Comparison of ENCODE assay signal across 8 cellular contexts in the genomic region with DNA sequence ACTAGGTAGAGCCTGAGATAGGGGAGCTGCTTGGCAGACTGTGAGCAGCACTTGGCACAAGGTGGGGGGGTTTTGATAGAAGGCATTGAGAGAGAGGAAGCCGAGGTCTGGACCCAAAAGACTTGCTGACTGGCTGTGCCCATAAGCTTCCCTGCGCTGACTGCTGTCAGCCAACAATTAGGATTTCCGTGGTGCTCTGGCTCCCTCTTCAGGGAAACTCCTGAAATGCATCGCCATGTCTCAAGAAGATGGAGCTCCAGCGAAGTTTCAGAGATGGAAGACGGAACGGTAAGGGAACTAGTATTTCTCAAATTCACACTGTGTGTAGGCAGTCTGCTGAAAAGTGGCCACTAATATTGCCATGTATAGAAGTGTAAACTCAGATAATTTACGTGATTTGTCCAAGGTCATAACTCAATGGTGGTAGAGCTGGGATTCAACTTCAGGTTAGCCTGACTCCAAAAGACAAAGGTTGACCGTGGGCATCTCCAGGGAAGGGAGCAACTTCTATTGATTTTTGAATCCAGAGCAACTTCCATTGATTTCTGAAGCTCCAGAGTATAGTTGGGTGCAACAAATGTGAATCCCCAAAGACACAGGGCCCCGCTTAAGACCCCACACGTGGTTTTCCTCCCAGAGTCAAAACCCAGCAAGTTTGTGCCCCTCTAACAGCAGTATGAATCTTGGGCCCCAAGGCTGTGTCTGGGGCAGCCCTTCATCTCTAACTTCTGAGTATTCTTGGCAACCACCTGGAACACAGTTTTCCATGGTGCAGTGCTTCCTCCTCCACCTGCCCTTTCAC. TPM values are rescaled to one million over a fixed set of nuclear protein-coding genes. Genes with fewer than 3 reads are reported as not detected.
DNase-seq lines count a peak whose midpoint lies in the region; ATAC-seq and TF ChIP-seq lines count a peak whose summit lies in the region.

No MANE protein-coding gene starts in this region.

- DNase-seq in EH (ENCODE audit: low read depth) = peak; percentile 77
- peak; percentile 65 for DNase-seq in HT1080 (ENCODE audit: low read depth)
- peak; percentile 71 for DNase-seq in Panc1 (ENCODE audit: low read depth, low spot score)
- peak; percentile 69 for DNase-seq in activated T-cell treated with anti-CD3 and anti-CD28 coated beads for 48 hours (ENCODE audit: low read depth)
- DNase-seq in fibroblast of mammary gland (ENCODE audit: low read depth) = peak; percentile 76
- peak; percentile 84 for DNase-seq in stomach

- ATAC-seq in Panc1 (peak; percentile 85), GM21381 (IDR thresholded peaks at IDR 0.05; ENCODE audit: unreplicated experiment) (no peak)

- H3K4me3 ChIP-seq in Panc1 (ENCODE audit: low read depth in 2 of 2, low read length in 2 of 2) (no peak overlapping the region), fibroblast of mammary gland (ENCODE audit: control insufficient read depth, low read depth, low read length) (no peak overlapping the region), neutrophil (ENCODE audit: low read depth in 1 of 2, low read length in 1 of 2) (no peak overlapping the region), stomach (no peak overlapping the region)

- no peaks in the 10 kb centered on the region for H3K36me3 ChIP-seq in Panc1 (ENCODE audit: control insufficient read depth, insufficient read depth, low read length)
- H3K36me3 ChIP-seq in neutrophil = no peaks in the 10 kb centered on the region
- no peaks in the 10 kb centered on the region for H3K36me3 ChIP-seq in stomach

- TF ChIP-seq CTCF in Panc1 (IDR thresholded peaks at IDR 0.05) (peak; percentile 92), fibroblast of mammary gland (conservative IDR thresholded peaks at IDR 0.05; ENCODE audit: control insufficient read depth, insufficient read depth, low read depth, low read length) (peak; percentile 88), neutrophil (IDR thresholded peaks at IDR 0.05) (peak; percentile 68), stomach (IDR thresholded peaks at IDR 0.05) (peak in 5 of 7 experiments; percentile 82 to 92 (median 85))

- intact Hi-C loops in Panc1 (cut with micrococcal nuclease; ENCODE audit: unreplicated experiment) = loop anchor here (1.0 to 5.0 kb wide), 3 partner anchors 269 to 406 kb away; no protein-coding TSS in a partner anchor
- intact Hi-C loops in stomach (cut with DNase I; ENCODE audit: low total_unique reads) = loop anchor here (5.0 kb wide), 1 partner anchor 266 kb away; no protein-coding TSS in a partner anchor

- in situ Hi-C loops in Panc1 (cut with HindIII; ENCODE audit: low pct_unique_long_range_greater_than_20kb, low sequenced_read_pairs) = no loop called here

- CTCF ChIA-PET in Panc1 (lab: Charles Lee) = interaction anchor here (0.6 to 3.2 kb wide), 20 partner anchors 10 to 478 kb away, joined by 3 to 36 read pairs (median 4); no protein-coding TSS in a partner anchor

- H3K4me1 ChIP-seq in Panc1 (ENCODE audit: control insufficient read depth, insufficient read depth, low read length) (no peaks in the 10 kb centered on the region), neutrophil (ENCODE audit: control insufficient read depth in 1 of 2, insufficient read depth in 1 of 2, low read depth in 1 of 2, low read length in 1 of 2) (peaks cover 0 to 12% of the 10 kb centered on the region in 2 experiments), stomach (peaks cover 0 to 11% (median 9%) of the 10 kb centered on the region in 4 donors)

- H3K27me3 ChIP-seq in Panc1 (ENCODE audit: control insufficient read depth, insufficient read depth, low read length) (no peaks in the 10 kb centered on the region), neutrophil (peaks cover 11% of the 10 kb centered on the region), stomach (no peaks in the 10 kb centered on the region)

- H3K9me3 ChIP-seq in Panc1 (ENCODE audit: control insufficient read depth, insufficient read depth, low read depth, low read length) (no peaks in the 10 kb centered on the region), neutrophil (no peaks in the 10 kb centered on the region), stomach (no peaks in the 10 kb centered on the region)

- H3K27ac ChIP-seq in Panc1 (ENCODE audit: low read length) (no peak overlapping the region), neutrophil (no peak overlapping the region), stomach (no peak overlapping the region)

- POLR2A ChIA-PET in Panc1 (lab: Charles Lee) = interaction anchor here (0.7 kb wide), 1 partner anchor 50 kb away, joined by 3 read pairs; no protein-coding TSS in a partner anchor

- no peak for TF ChIP-seq POLR2A in stomach (IDR thresholded peaks at IDR 0.05)

- TF ChIP-seq EP300 in stomach (IDR thresholded peaks at IDR 0.05) = no peak

- WGBS in stomach, 5 donors = 27 to 33% (median 31%) methylated on average over 11 of the region's 11 CpGs

- no TSS peak for BruUV-seq in Panc1 (replicated peaks; lab: Mats Ljungman, UMichigan)

RNA-seq across cellular contexts. Expression of a gene that starts 44.5 kb away (rescaled TPM):
- not detected in 2 replicates for total RNA-seq in HT1080 (2014; rRNA removed; shearing (Covaris generic))
- not detected in 2 replicates for polyA plus RNA-seq in HT1080 (2015; cell fraction: cytosol; rRNA removed)
- polyA plus RNA-seq in HT1080 (2015; cell fraction: nucleus; rRNA removed) = not detected in 2 replicates
- total RNA-seq in Panc1 (2021; ENCODE audit: unreplicated experiment) (not detected), stomach (under 1 TPM in 1 of 5 donors, not detected in 4; 0.89 TPM)
- polyA plus RNA-seq in Panc1 (2012; ENCODE audit: insufficient read length) = not detected
- 100 to 1,000 TPM in 1 of 3 donors, 1 to 10 TPM in 1, not detected in 1; 3.1 to 209 TPM for polyA plus RNA-seq in stomach

RNA-seq across cellular contexts. Expression of a gene that starts 52.0 kb away (rescaled TPM):
- total RNA-seq in HT1080 (2014; rRNA removed; shearing (Covaris generic)) = not detected in 2 replicates
- polyA plus RNA-seq in HT1080 (2015; cell fraction: cytosol; rRNA removed) = not detected in 2 replicates
- polyA plus RNA-seq in HT1080 (2015; cell fraction: nucleus; rRNA removed) = not detected in 2 replicates
- total RNA-seq in Panc1 (2021; ENCODE audit: unreplicated experiment) (not detected), stomach (not detected)
- not detected for polyA plus RNA-seq in Panc1 (2012; ENCODE audit: insufficient read length)
- not detected for polyA plus RNA-seq in stomach

RNA-seq across cellular contexts. Expression of a gene that starts 55.7 kb away (rescaled TPM):
- total RNA-seq in HT1080 (2014; rRNA removed; shearing (Covaris generic)) = not detected in 2 replicates
- 0.13 TPM in 1 of 2 replicates, not detected in the other for polyA plus RNA-seq in HT1080 (2015; cell fraction: cytosol; rRNA removed)
- polyA plus RNA-seq in HT1080 (2015; cell fraction: nucleus; rRNA removed) = not detected in 2 replicates
- total RNA-seq in Panc1 (2021; ENCODE audit: unreplicated experiment) (not detected), stomach (not detected)
- polyA plus RNA-seq in Panc1 (2012; ENCODE audit: insufficient read length) = not detected
- 10 to 100 TPM in 1 of 3 donors, not detected in 2; 89.8 TPM for polyA plus RNA-seq in stomach
